Comparison of ENCODE assay signal across 19 cellular contexts in genomic region chr19:48053856-48054255, GRCh38. TPM values are rescaled to one million over a fixed set of nuclear protein-coding genes. Genes with fewer than 3 reads are reported as not detected.
DNase-seq lines count a peak whose midpoint lies in the region; ATAC-seq, FAIRE-seq and TF ChIP-seq lines count a peak whose summit lies in the region.
"Had no signal": no experiment of that assay in that cellular context is flagged by ENCODE, and none has a peak within 500 bp of the region (broad histone marks: within the 10 kb centered on the region; RNA-seq: fewer than 3 reads in every experiment).

No MANE protein-coding gene starts in this region.

- TF ChIP-seq CTCF in NB4 (IDR thresholded peaks at IDR 0.05; ENCODE audit: low read depth, low read length), result no peak
- no peak for TF ChIP-seq CTCF in H1 (IDR thresholded peaks at IDR 0.05; ENCODE audit: control extremely low read depth in 1 of 3, insufficient read depth in 1 of 3, low read depth in 1 of 3, low read length in 3 of 3)

- H2AFZ ChIP-seq in GM23248 (no peak overlapping the region), H1 (ENCODE audit: low read length) (no peak overlapping the region)

- no peaks in the 10 kb centered on the region; the same call in 1 of the 2 replicates for H3K27me3 ChIP-seq in GM23248 (replicated peaks; ENCODE audit: insufficient read depth)
- no peaks in the 10 kb centered on the region for H3K27me3 ChIP-seq in H1 (replicated peaks in 1 of 4; ENCODE audit: control insufficient read depth in 3 of 4, extremely low read depth in 1 of 4, insufficient read depth in 3 of 4, low read length in 3 of 4)
- H3K27me3 ChIP-seq: BLaER1 treated with 17β-estradiol and CSF1 and Interleukin-3, amounts not matched to agents 10 nM and 100 nM had no signal

- 58 to 60% methylated on average over 5 of the region's 5 CpGs for WGBS in GM23248 (ENCODE audit: low coverage in 1 of 2, low lambda C conversion rate in 2 of 2, missing lambda C conversion rate in 2 of 2), 2 experiments
- 93% methylated on average over 5 of the region's 5 CpGs; no CpG with 5 or more reads in 1 of the 2 experiments for WGBS in H1 (ENCODE audit: extremely low coverage in 1 of 2, insufficient coverage in 1 of 2, insufficient read length in 1 of 2, insufficient replicate concordance in 2 of 2, low coverage in 1 of 2, low lambda C conversion rate in 2 of 2, missing lambda C conversion rate in 1 of 2), 2 experiments

- no peak overlapping the region for H4K91ac ChIP-seq in H1 (replicated peaks; ENCODE audit: insufficient read length, low read length)

- H2BK20ac ChIP-seq in H1 (ENCODE audit: low read length), result no peak overlapping the region

- no peak overlapping the region for H3K4ac ChIP-seq in H1 (replicated peaks; ENCODE audit: insufficient read length, low read depth, low read length)

- CTCF ChIA-PET in H1 (lab: Charles Lee; ENCODE audit: partially characterized antibody), result no interaction called here

- no peak overlapping the region for H3K4me3 ChIP-seq in GM23248
- H3K4me3 ChIP-seq in NB4 (ENCODE audit: low read depth, low read length), result no peak overlapping the region
- H3K4me3 ChIP-seq in H1 (ENCODE audit: extremely low read depth in 1 of 4, insufficient read depth in 2 of 4, low read depth in 3 of 4, low read length in 4 of 4), result no peak overlapping the region
- H3K4me3 ChIP-seq: BLaER1 treated with 17β-estradiol and CSF1 and Interleukin-3, amounts not matched to agents 10 nM and 100 nM; HAP-1 had no signal

- H3K56ac ChIP-seq in H1 (replicated peaks; ENCODE audit: insufficient read length, low read depth, low read length), result no peak overlapping the region

- H4K5ac ChIP-seq in H1 (ENCODE audit: insufficient read length, low read depth, low read length), result no peak overlapping the region

- no peak for ATAC-seq in HG03045 (IDR thresholded peaks at IDR 0.05; ENCODE audit: unreplicated experiment)
- ATAC-seq: CD8-positive, alpha-beta T cell; T-cell had no signal

- no peak for TF ChIP-seq EP300 in H1 (IDR thresholded peaks at IDR 0.05; ENCODE audit: borderline replicate concordance in 1 of 2, low read depth in 2 of 2, low read length in 2 of 2)

- DNase-seq in GM23248, result peak; percentile 3
- DNase-seq in NB4 (ENCODE audit: low read depth), result peak; percentile 40
- DNase-seq in H1 (ENCODE audit: low read depth in 1 of 2, low spot score in 2 of 2), result no peak
- DNase-seq in myocyte (ENCODE audit: low read depth), result peak; percentile 2
- DNase-seq in NCI-H524 (lab: John Stamatoyannopoulos, UW), result no peak
- no peak for DNase-seq in T1000 (lab: John Stamatoyannopoulos, UW)
- DNase-seq: Calu3; CD8-positive, alpha-beta T cell; NCI-H1417 treated with DMSO at 0.1 percent for 48 hours; NCI-H187 treated with DMSO at 0.1 percent for 48 hours; NCI-H2227 treated with DMSO at 0.1 percent for 48 hours; NCI-H524 treated with DMSO at 0.1 percent for 48 hours; SHP77; SK-N-SH; T-cell had no signal

- H3K79me2 ChIP-seq in GM23248 (ENCODE audit: insufficient read depth) (no peaks in the 10 kb centered on the region), H1 (ENCODE audit: control insufficient read depth in 1 of 2, insufficient read depth in 2 of 2, low read length in 2 of 2) (no peaks in the 10 kb centered on the region)

- no peak overlapping the region for H2BK120ac ChIP-seq in H1 (replicated peaks; ENCODE audit: low read depth, low read length)

- H2AK5ac ChIP-seq in H1 (ENCODE audit: low read depth, low read length), result no peak overlapping the region

- in situ Hi-C loops in GM23248 (cut with MboI), result no loop called here

- no peak overlapping the region for H3K23ac ChIP-seq in H1 (ENCODE audit: insufficient read length)

- no peak overlapping the region for H3K14ac ChIP-seq in H1 (ENCODE audit: insufficient read length)

- no peak for FAIRE-seq in H1 (lab: Jason Lieb, UNC)
- FAIRE-seq: G401.6 had no signal

- POLR2A ChIA-PET in H1 (lab: Charles Lee; ENCODE audit: partially characterized antibody), result interaction anchor here (1.2 kb wide), 1 partner anchor 90 kb away, joined by 3 read pairs; no protein-coding TSS in a partner anchor

- H3K4me1 ChIP-seq in GM23248 (ENCODE audit: insufficient read depth) (no peaks in the 10 kb centered on the region), H1 (replicated peaks in 1 of 4; ENCODE audit: control insufficient read depth in 3 of 4, insufficient read depth in 4 of 4, low read length in 3 of 4) (no peaks in the 10 kb centered on the region)
- H3K4me1 ChIP-seq: HAP-1 had no signal

- peak overlapping the region; percentile 79; the same call in 1 of the 2 replicates for H4K8ac ChIP-seq in H1 (ENCODE audit: extremely low read depth, insufficient read depth, low read length)

- TF ChIP-seq POLR2A in NB4 (IDR thresholded peaks at IDR 0.05; ENCODE audit: extremely low read depth, insufficient read length) (no peak), H1 (IDR thresholded peaks at IDR 0.05; ENCODE audit: control extremely low read depth in 1 of 2, low read depth in 2 of 2, low read length in 2 of 2) (no peak)

- H3F3A ChIP-seq in GM23248 (ENCODE audit: insufficient read depth), result no peaks in the 10 kb centered on the region

- TF ChIP-seq RAD21 in H1 (IDR thresholded peaks at IDR 0.05 in 1 of 2, conservative IDR thresholded peaks at IDR 0.05 in 1 of 2; ENCODE audit: low read depth in 2 of 2, low read length in 2 of 2), result no peak

- no peak overlapping the region for H3K9ac ChIP-seq in GM23248
- no peak overlapping the region for H3K9ac ChIP-seq in H1 (replicated peaks in 1 of 4; ENCODE audit: extremely low read depth in 1 of 4, low read depth in 3 of 4, low read length in 3 of 4)
- H3K9ac ChIP-seq: BLaER1 treated with 17β-estradiol and CSF1 and Interleukin-3, amounts not matched to agents 10 nM and 100 nM; SK-N-SH had no signal

- H2BK12ac ChIP-seq in H1 (ENCODE audit: low read depth, low read length), result no peak overlapping the region

- H3K36me3 ChIP-seq in GM23248 (ENCODE audit: low read depth), result no peaks in the 10 kb centered on the region
- no peaks in the 10 kb centered on the region; a peak in 1 of 8 replicates for H3K36me3 ChIP-seq in H1 (ENCODE audit: control insufficient read depth in 2 of 4, insufficient read depth in 4 of 4, low read length in 3 of 4)
- H3K36me3 ChIP-seq: HAP-1 had no signal

- H3K9me3 ChIP-seq in GM23248 (ENCODE audit: low read depth) (no peaks in the 10 kb centered on the region), H1 (ENCODE audit: insufficient read depth in 2 of 2, low read depth in 1 of 2, low read length in 1 of 2) (no peaks in the 10 kb centered on the region)
- H3K9me3 ChIP-seq: HAP-1, SK-N-SH had no signal

- H4K20me1 ChIP-seq in GM23248 (ENCODE audit: insufficient read depth) (no peaks in the 10 kb centered on the region), H1 (replicated peaks in 1 of 2; ENCODE audit: control insufficient read depth in 1 of 2, insufficient read depth in 2 of 2, low read length in 2 of 2) (no peaks in the 10 kb centered on the region)
- H4K20me1 ChIP-seq: BLaER1 treated with 17β-estradiol and CSF1 and Interleukin-3, amounts not matched to agents 10 nM and 100 nM had no signal

- H3K4me2 ChIP-seq in GM23248 (ENCODE audit: unreplicated experiment) (no peak overlapping the region), H1 (ENCODE audit: insufficient read depth in 1 of 2, low read depth in 2 of 2, low read length in 2 of 2) (no peak overlapping the region)
- H3K4me2 ChIP-seq: BLaER1 treated with 17β-estradiol and CSF1 and Interleukin-3, amounts not matched to agents 10 nM and 100 nM; SK-N-SH had no signal

- H3K79me1 ChIP-seq in H1 (ENCODE audit: low read depth, low read length), result no peaks in the 10 kb centered on the region

- no peaks in the 10 kb centered on the region for H3K23me2 ChIP-seq in H1 (ENCODE audit: low read depth, low read length)

- H3K18ac ChIP-seq in H1 (ENCODE audit: extremely low read depth, low read length), result no peak overlapping the region

- H3K9me2 ChIP-seq in GM23248 (ENCODE audit: insufficient read depth), result no peaks in the 10 kb centered on the region
- H3K9me2 ChIP-seq: SK-N-SH had no signal

- H3K27ac ChIP-seq in GM23248, result no peak overlapping the region
- H3K27ac ChIP-seq in H1 (ENCODE audit: low read depth, low read length), result no peak overlapping the region
- H3K27ac ChIP-seq: BLaER1 treated with 17β-estradiol and CSF1 and Interleukin-3, amounts not matched to agents 10 nM and 100 nM had no signal

- H2BK5ac ChIP-seq in H1 (ENCODE audit: low read depth, low read length), result no peak overlapping the region

- H2BK15ac ChIP-seq in H1 (ENCODE audit: low read length), result no peak overlapping the region

RNA-seq across cellular contexts. Expression of gene CABP5, which starts 10.0 kb away (rescaled TPM):
- not detected in 2 replicates for total RNA-seq in GM23248 (2014; rRNA removed; shearing (Covaris generic))
- polyA plus RNA-seq in GM23248 (2016; fragmentation: Nextera tagmentation; extraction: Ambion mirVana) (not detected in 2 replicates), H1 (2011; rRNA removed) (not detected in 2 replicates)
- not detected in 2 replicates for total RNA-seq in H1 (2021; fragmentation: NEBNext Ultra II Directional; extraction: Animal tissue kit (Norgen Biotek cat#: 25700))
- not detected for polyA plus RNA-seq in H1 (2011; cell fraction: cytosol; rRNA removed)
- polyA plus RNA-seq in H1 (2011; cell fraction: nucleus; rRNA removed), result not detected
- not detected in 4 replicates for polyA plus RNA-seq in H1 (2012, experiment 1 of 2)
- polyA plus RNA-seq in H1 (2012, experiment 2 of 2), result not detected
- not detected for polyA plus RNA-seq in H1 (2013, experiment 1 of 2)
- polyA plus RNA-seq in H1 (2013, experiment 2 of 2), result 0.04 TPM
- polyA minus RNA-seq in H1 (2011; rRNA and poly(A)+ RNA removed), result not detected in 2 replicates
- polyA minus RNA-seq in H1 (2011; cell fraction: cytosol; rRNA and poly(A)+ RNA removed), result not detected
- not detected for polyA minus RNA-seq in H1 (2011; cell fraction: nucleus; rRNA and poly(A)+ RNA removed)
- not detected in 2 replicates for total RNA-seq in myocyte
- not detected for polyA plus RNA-seq in myocyte (2012)
- total RNA-seq: Calu3; CD8-positive, alpha-beta T cell; T-cell had no signal
- polyA plus RNA-seq: SK-N-SH had no signal

RNA-seq across cellular contexts. Expression of gene PLA2G4C, which starts 56.8 kb away (rescaled TPM):
- total RNA-seq in GM23248 (2014; rRNA removed; shearing (Covaris generic)), result 0.63 and 0.76 TPM in 2 replicates
- 1.8 and 1.9 TPM in 2 replicates for polyA plus RNA-seq in GM23248 (2016; fragmentation: Nextera tagmentation; extraction: Ambion mirVana)
- 14.9 and 17.5 TPM in 2 replicates for total RNA-seq in H1 (2021; fragmentation: NEBNext Ultra II Directional; extraction: Animal tissue kit (Norgen Biotek cat#: 25700))
- polyA plus RNA-seq in H1 (2011; rRNA removed), result 14.9 and 20.5 TPM in 2 replicates
- 12.4 TPM for polyA plus RNA-seq in H1 (2011; cell fraction: cytosol; rRNA removed)
- polyA plus RNA-seq in H1 (2011; cell fraction: nucleus; rRNA removed), result 13.4 TPM
- 12.4 to 28.2 TPM (median 20.5 TPM) in 4 replicates for polyA plus RNA-seq in H1 (2012, experiment 1 of 2)
- polyA plus RNA-seq in H1 (2012, experiment 2 of 2), result 7.7 TPM
- 25.5 TPM for polyA plus RNA-seq in H1 (2013, experiment 1 of 2)
- polyA plus RNA-seq in H1 (2013, experiment 2 of 2), result 24.1 TPM
- 18.6 and 21.5 TPM in 2 replicates for polyA minus RNA-seq in H1 (2011; rRNA and poly(A)+ RNA removed)
- polyA minus RNA-seq in H1 (2011; cell fraction: cytosol; rRNA and poly(A)+ RNA removed), result 14.1 TPM
- 7.5 TPM for polyA minus RNA-seq in H1 (2011; cell fraction: nucleus; rRNA and poly(A)+ RNA removed)
- total RNA-seq in myocyte, result 109 and 161 TPM in 2 replicates
- 27.0 TPM for polyA plus RNA-seq in myocyte (2012)

RNA-seq across cellular contexts. Expression of gene ELSPBP1, which starts 59.4 kb away (rescaled TPM):
- total RNA-seq in GM23248 (2014; rRNA removed; shearing (Covaris generic)), result not detected in 2 replicates
- not detected in 2 replicates for polyA plus RNA-seq in GM23248 (2016; fragmentation: Nextera tagmentation; extraction: Ambion mirVana)
- total RNA-seq in H1 (2021; fragmentation: NEBNext Ultra II Directional; extraction: Animal tissue kit (Norgen Biotek cat#: 25700)), result not detected in 2 replicates
- polyA plus RNA-seq in H1 (2011; rRNA removed), result not detected in 2 replicates
- not detected for polyA plus RNA-seq in H1 (2011; cell fraction: cytosol; rRNA removed)
- not detected for polyA plus RNA-seq in H1 (2011; cell fraction: nucleus; rRNA removed)
- polyA plus RNA-seq in H1 (2012, experiment 1 of 2), result not detected in 4 replicates
- not detected for polyA plus RNA-seq in H1 (2012, experiment 2 of 2)
- polyA plus RNA-seq in H1 (2013, experiment 1 of 2), result not detected
- polyA plus RNA-seq in H1 (2013, experiment 2 of 2), result not detected
- polyA minus RNA-seq in H1 (2011; rRNA and poly(A)+ RNA removed), result not detected in 2 replicates
- polyA minus RNA-seq in H1 (2011; cell fraction: cytosol; rRNA and poly(A)+ RNA removed), result not detected
- polyA minus RNA-seq in H1 (2011; cell fraction: nucleus; rRNA and poly(A)+ RNA removed), result not detected
- total RNA-seq in myocyte, result not detected in 2 replicates
- not detected for polyA plus RNA-seq in myocyte (2012)
- total RNA-seq: Calu3; CD8-positive, alpha-beta T cell; T-cell had no signal
- polyA plus RNA-seq: SK-N-SH had no signal

Comparison
In these comparisons a context has a peak if more than half of its experiments do, and no peak if none do; other contexts are left out.
1. DNase-seq: peak in GM23248 (single experiment), NB4 (single experiment) and myocyte (single experiment); none in H1 (0 of 2), NCI-H524 (0 of 2) and T1000 (single experiment).